ENCODE assay signal across 13 cellular contexts in genomic region chr2:136065384-136065783, GRCh38. TPM values are rescaled to one million over a fixed set of nuclear protein-coding genes. Genes with fewer than 3 reads are reported as not detected.
A peak's percentile ranks its signal among the peaks of the same experiment; 100 is the strongest.
DNase-seq lines count a peak whose midpoint lies in the region; ATAC-seq and TF ChIP-seq lines count a peak whose summit lies in the region.
"Had no signal": no experiment of that assay in that cellular context is flagged by ENCODE, and none has a peak within 500 bp of the region (broad histone marks: within the 10 kb centered on the region; RNA-seq: fewer than 3 reads in every experiment).

No MANE protein-coding gene starts in this region.

- H3K27me3 ChIP-seq in SJCRH30 (no peaks in the 10 kb centered on the region), Peyer's patch (no peaks in the 10 kb centered on the region), esophagus muscularis mucosa (no peaks in the 10 kb centered on the region)
- H3K27me3 ChIP-seq: heart right ventricle, tibial artery had no signal

- WGBS in esophagus muscularis mucosa: 55% methylated on average over 2 of the region's 2 CpGs

- peak overlapping the region; percentile 1; the same call in 1 of the 2 replicates for H3K27ac ChIP-seq in SJCRH30
- no peak overlapping the region for H3K27ac ChIP-seq in Peyer's patch
- H3K27ac ChIP-seq in RWPE1: no peak overlapping the region
- H3K27ac ChIP-seq in esophagus muscularis mucosa (replicated peaks in 1 of 4): no peak overlapping the region
- H3K27ac ChIP-seq: heart right ventricle, tibial artery had no signal

- H3K27ac Mint-ChIP-seq in T-helper 2 cell treated with Interferon-gamma antibody and Interleukin-4, amounts not matched to agents 5 μg/mL and 100 μg/mL, for 36 hours: no peak overlapping the region

- peaks cover 12% of the 10 kb centered on the region for H3K36me3 Mint-ChIP-seq in T-helper 2 cell treated with Interferon-gamma antibody and Interleukin-4, amounts not matched to agents 5 μg/mL and 100 μg/mL, for 36 hours (ENCODE audit: low read depth)

- TF ChIP-seq POLR2A in Peyer's patch (IDR thresholded peaks at IDR 0.05): no peak
- no peak for TF ChIP-seq POLR2A in esophagus muscularis mucosa (IDR thresholded peaks at IDR 0.05; ENCODE audit: low read depth)

- DNase-seq in T-helper 2 cell treated with Interferon-gamma antibody and Interleukin-4, amounts not matched to agents 5 μg/mL and 100 μg/mL, for 36 hours (ENCODE audit: low spot score): no peak
- no peak for DNase-seq in T-helper 2 cell
- DNase-seq in SJCRH30: peak; percentile 24 to 42
- peak; percentile 15 for DNase-seq in pulmonary artery endothelial cell (ENCODE audit: low read depth, low spot score)
- DNase-seq in Peyer's patch: no peak
- DNase-seq in RWPE1 (ENCODE audit: low spot score): no peak
- no peak for DNase-seq in esophagus muscularis mucosa (ENCODE audit: extremely low spot score)
- DNase-seq: activated CD4-positive, alpha-beta T cell treated with anti-CD3 and anti-CD28 coated beads, Interleukin-2, amount 50 U/mL, for 4 hours; heart right ventricle; NCI-H1092 treated with DMSO at 0.1 percent for 48 hours; tibial artery had no signal

- H3K27me3 Mint-ChIP-seq in T-helper 2 cell treated with Interferon-gamma antibody and Interleukin-4, amounts not matched to agents 5 μg/mL and 100 μg/mL, for 36 hours (ENCODE audit: low read depth): no peaks in the 10 kb centered on the region

- no peaks in the 10 kb centered on the region for H3K36me3 ChIP-seq in SJCRH30
- H3K36me3 ChIP-seq in Peyer's patch: no peaks in the 10 kb centered on the region
- no peaks in the 10 kb centered on the region for H3K36me3 ChIP-seq in esophagus muscularis mucosa
- H3K36me3 ChIP-seq: heart right ventricle, tibial artery had no signal

- peak overlapping the region; percentile 12 for H3K4me3 Mint-ChIP-seq in T-helper 2 cell treated with Interferon-gamma antibody and Interleukin-4, amounts not matched to agents 5 μg/mL and 100 μg/mL, for 36 hours

- peaks cover 7% of the 10 kb centered on the region for H3K9me3 Mint-ChIP-seq in T-helper 2 cell treated with Interferon-gamma antibody and Interleukin-4, amounts not matched to agents 5 μg/mL and 100 μg/mL, for 36 hours

- POLR2A ChIA-PET in RWPE1 (lab: Yijun Ruan, JAX; ENCODE audit: low non-redundant PET): no interaction called here

- H3K4me1 ChIP-seq in SJCRH30 (peaks cover 23% of the 10 kb centered on the region), Peyer's patch (no peaks in the 10 kb centered on the region), esophagus muscularis mucosa (no peaks in the 10 kb centered on the region)
- H3K4me1 ChIP-seq: heart right ventricle, tibial artery had no signal

- TF ChIP-seq EP300 in esophagus muscularis mucosa (IDR thresholded peaks at IDR 0.05): no peak

- ATAC-seq in HG02571 (IDR thresholded peaks at IDR 0.05; ENCODE audit: unreplicated experiment): peak; percentile 33
- ATAC-seq: heart right ventricle, Panc1 had no signal

- H3K9me3 ChIP-seq in SJCRH30 (replicated peaks) (no peaks in the 10 kb centered on the region; the same call in none of the 2 replicates), Peyer's patch (no peaks in the 10 kb centered on the region), esophagus muscularis mucosa (no peaks in the 10 kb centered on the region)
- H3K9me3 ChIP-seq: heart right ventricle, tibial artery had no signal

- TF ChIP-seq CTCF in Peyer's patch (IDR thresholded peaks at IDR 0.05): no peak
- TF ChIP-seq CTCF in RWPE1 (conservative IDR thresholded peaks at IDR 0.05; ENCODE audit: low read depth): no peak
- TF ChIP-seq CTCF in esophagus muscularis mucosa (IDR thresholded peaks at IDR 0.05): no peak

- peaks cover 49% of the 10 kb centered on the region for H3K4me1 Mint-ChIP-seq in T-helper 2 cell treated with Interferon-gamma antibody and Interleukin-4, amounts not matched to agents 5 μg/mL and 100 μg/mL, for 36 hours (ENCODE audit: low read depth)

- no peak overlapping the region for H3K4me3 ChIP-seq in SJCRH30
- no peak overlapping the region for H3K4me3 ChIP-seq in Peyer's patch
- no peak overlapping the region for H3K4me3 ChIP-seq in esophagus muscularis mucosa
- H3K4me3 ChIP-seq: heart right ventricle, tibial artery had no signal

- CTCF ChIA-PET in RWPE1 (lab: Yijun Ruan, JAX): interaction anchor here (0.7 kb wide), 1 partner anchor 1137 kb away, joined by 3 read pairs; no protein-coding TSS in a partner anchor

- intact Hi-C loops in esophagus muscularis mucosa (cut with DNase I): no loop called here

RNA-seq across cellular contexts. Expression of gene CXCR4, which starts 52.6 kb away (rescaled TPM):
- total RNA-seq in SJCRH30 (2014; rRNA removed; shearing (Covaris generic)): 161 and 164 TPM in 2 replicates
- total RNA-seq in pulmonary artery endothelial cell (30.5 and 126 TPM in 2 replicates), Peyer's patch (100 to 1,000 TPM in 1 of 4 donors, 10 to 100 TPM in 2, 1 to 10 TPM in 1; 4.9 to 446 (median 22.2) TPM), esophagus muscularis mucosa (10 to 100 TPM in 1 of 4 donors, 1 to 10 TPM in 3; 4.2 to 11.8 (median 5.6) TPM)

Comparison
In these comparisons a context has a peak if more than half of its experiments do, and no peak if none do; other contexts are left out.
1. DNase-seq: peak in SJCRH30 (2 of 2) and pulmonary artery endothelial cell (single experiment); none in T-helper 2 cell treated with Interferon-gamma antibody and Interleukin-4, amounts not matched to agents 5 μg/mL and 100 μg/mL, for 36 hours (single experiment), T-helper 2 cell (0 of 5), Peyer's patch (0 of 3), RWPE1 (single experiment) and esophagus muscularis mucosa (single experiment).